ENCODE assay signal across 1 cellular context in the genomic region with DNA sequence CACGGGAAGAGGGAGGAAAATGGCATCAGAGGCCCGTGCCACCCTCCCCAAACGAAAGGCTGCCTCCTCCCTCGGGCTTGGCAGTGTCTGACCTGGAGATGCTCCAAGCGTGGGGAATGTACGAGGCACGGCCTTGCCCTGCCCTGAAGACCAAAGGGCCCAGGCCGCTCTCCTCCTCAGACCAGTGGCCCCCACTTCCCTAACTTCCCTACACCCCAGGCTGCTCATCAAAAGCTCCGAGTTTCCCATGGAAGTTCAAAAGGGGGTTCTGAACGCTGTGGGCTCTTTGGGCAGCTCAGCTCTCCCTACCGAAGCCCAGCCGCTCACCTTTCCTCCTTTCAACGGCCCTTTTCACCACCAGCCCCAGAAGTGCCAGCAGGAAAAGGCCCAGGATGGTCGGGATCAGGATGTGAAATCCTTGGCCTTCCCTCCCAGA.
TF ChIP-seq lines count a peak whose summit lies in the region.

No MANE protein-coding gene starts in this region.

TF ChIP-seq in endothelial cell of umbilical vein, 7 proteins besides CTCF, POLR2A, EP300 and RAD21:
- TF ChIP-seq EZH2 (IDR thresholded peaks at IDR 0.05; ENCODE audit: borderline replicate concordance, low read depth, low read length, severe bottlenecking) (peak; percentile 24), JUN (IDR thresholded peaks at IDR 0.05; ENCODE audit: borderline replicate concordance, insufficient read depth, insufficient read length, low read depth) (no peak)
